ENCODE assay signal across 18 cellular contexts in the genomic region with DNA sequence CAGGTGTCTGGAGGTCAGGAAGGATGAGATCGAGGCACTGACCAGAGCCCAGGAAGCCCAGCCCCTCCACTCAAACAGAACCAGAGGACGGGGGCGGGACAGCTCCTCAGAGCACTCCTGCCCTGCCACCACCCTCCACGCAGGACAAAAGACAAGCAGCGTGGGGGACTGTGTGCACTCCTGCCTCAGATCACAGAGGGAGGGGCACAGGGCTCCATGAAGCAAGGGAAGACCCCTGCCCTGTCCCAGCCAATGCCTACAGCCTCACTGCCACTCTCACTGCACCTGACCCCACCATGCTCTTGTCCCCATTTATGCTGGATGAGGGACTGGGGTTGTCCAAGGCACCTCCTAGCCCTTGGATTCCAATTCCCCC.
DNase-seq lines count a peak whose midpoint lies in the region; ATAC-seq, FAIRE-seq and TF ChIP-seq lines count a peak whose summit lies in the region.
"Had no signal": no experiment of that assay in that cellular context is flagged by ENCODE, and none has a peak within 500 bp of the region (broad histone marks: within the 10 kb centered on the region; RNA-seq: fewer than 3 reads in every experiment).

No MANE protein-coding gene starts in this region.

- H3K36me3 Mint-ChIP-seq in CD4-positive, alpha-beta T cell (ENCODE audit: low read depth), result peaks cover 54% of the 10 kb centered on the region
- H3K36me3 Mint-ChIP-seq in activated CD4-positive, alpha-beta memory T cell treated with anti-CD3 and anti-CD28 coated beads for 36 hours, result peaks cover 42% of the 10 kb centered on the region

- TF ChIP-seq EP300 in HepG2 (IDR thresholded peaks at IDR 0.05; ENCODE audit: low read depth in 2 of 2, low read length in 2 of 2) (no peak), HepG2 (CRISPR knock-in tag; IDR thresholded peaks at IDR 0.05; ENCODE audit: borderline replicate concordance) (no peak)

- DNase-seq in CD4-positive, alpha-beta T cell, result no peak
- no peak for DNase-seq in activated CD4-positive, alpha-beta memory T cell treated with anti-CD3 and anti-CD28 coated beads for 36 hours
- DNase-seq in HepG2 (ENCODE audit: low spot score) (no peak), NCI-H748 treated with DMSO at 0.1 percent for 48 hours (lab: John Stamatoyannopoulos, UW) (no peak), NCI-H69 (lab: John Stamatoyannopoulos, UW) (no peak), kidney tubule cell (ENCODE audit: low spot score) (no peak), BE2C (no peak)
- DNase-seq: DMS79, MG63, NCI-H1930, NCI-H446 treated with DMSO at 0.1 percent for 48 hours, thyroid gland had no signal

- no peak for TF ChIP-seq RAD21 in HepG2 (CRISPR knock-in tag; IDR thresholded peaks at IDR 0.05)

- no peaks in the 10 kb centered on the region for H3K27me3 ChIP-seq in CD4-positive, alpha-beta T cell (ENCODE audit: control insufficient read depth, insufficient read depth, low read length)
- no peaks in the 10 kb centered on the region for H3K27me3 ChIP-seq in HepG2 (ENCODE audit: control insufficient read depth in 1 of 2, insufficient read depth in 2 of 2, low read length in 2 of 2)
- H3K27me3 ChIP-seq in BE2C, result no peaks in the 10 kb centered on the region
- H3K27me3 ChIP-seq: cardiac muscle cell, MG63, ovary, thyroid gland had no signal

- no peaks in the 10 kb centered on the region for H3K9me3 ChIP-seq in CD4-positive, alpha-beta T cell (ENCODE audit: control insufficient read depth, low read length)
- no peaks in the 10 kb centered on the region for H3K9me3 ChIP-seq in HepG2 (ENCODE audit: low read length)
- H3K9me3 ChIP-seq in BE2C, result no peaks in the 10 kb centered on the region
- H3K9me3 ChIP-seq: MG63, ovary, thyroid gland had no signal

- no peaks in the 10 kb centered on the region for H3K79me2 ChIP-seq in HepG2 (ENCODE audit: insufficient read depth, low read length)

- WGBS in HepG2 (ENCODE audit: low lambda C conversion rate), result 67% methylated on average over 2 of the region's 5 CpGs

- H3K4me3 Mint-ChIP-seq in CD4-positive, alpha-beta T cell, result peak overlapping the region; percentile 34
- H3K4me3 Mint-ChIP-seq in activated CD4-positive, alpha-beta memory T cell treated with anti-CD3 and anti-CD28 coated beads for 36 hours, result no peak overlapping the region
- H3K4me3 Mint-ChIP-seq: B cell had no signal

- H3K36me3 ChIP-seq in HepG2 (replicated peaks in 1 of 2; ENCODE audit: control insufficient read depth in 1 of 2, insufficient read depth in 2 of 2, low read length in 2 of 2) (peaks cover 5 to 11% of the 10 kb centered on the region in 2 experiments; a peak in 4 of 5 replicates), BE2C (peaks cover 96% of the 10 kb centered on the region)
- H3K36me3 ChIP-seq: ovary had no signal

- ATAC-seq in CD4-positive, alpha-beta T cell (ENCODE audit: poor library complexity), result no peak
- ATAC-seq in HepG2, result peak; percentile 9; the same call in 1 of the 3 replicates

- H3K27ac ChIP-seq in 22Rv1 (no peak overlapping the region), HepG2 (ENCODE audit: extremely low read length, insufficient read depth, low read length) (no peak overlapping the region)
- H3K27ac ChIP-seq in CD4-positive, alpha-beta T cell (ENCODE audit: low read depth, low read length), result no peak overlapping the region
- H3K27ac ChIP-seq: cardiac muscle cell, ovary, thyroid gland had no signal

- no peaks in the 10 kb centered on the region for H4K20me1 ChIP-seq in HepG2 (ENCODE audit: insufficient read depth, low read length)

- TF ChIP-seq CTCF in 22Rv1 (IDR thresholded peaks at IDR 0.05) (peak; percentile 19), HepG2 (CRISPR knock-in tag; IDR thresholded peaks at IDR 0.05) (no peak), BE2C (IDR thresholded peaks at IDR 0.05; ENCODE audit: low read depth, low read length) (no peak)
- TF ChIP-seq CTCF in CD4-positive, alpha-beta T cell (IDR thresholded peaks at IDR 0.05), result no peak

- no peaks in the 10 kb centered on the region for H3K27me3 Mint-ChIP-seq in CD4-positive, alpha-beta T cell
- H3K27me3 Mint-ChIP-seq in activated CD4-positive, alpha-beta memory T cell treated with anti-CD3 and anti-CD28 coated beads for 36 hours, result no peaks in the 10 kb centered on the region

- CTCF ChIA-PET in CD4-positive, alpha-beta T cell (lab: Charles Lee), result interaction anchor here (1.3 to 1.8 kb wide), 2 partner anchors 11 to 32 kb away, joined by 4 to 6 read pairs; no protein-coding TSS in a partner anchor
- CTCF ChIA-PET in activated CD4-positive, alpha-beta memory T cell treated with anti-CD3 and anti-CD28 coated beads for 36 hours (lab: Charles Lee), result interaction anchor here (1.0 to 6.5 kb wide), 8 partner anchors 10 to 217 kb away, joined by 3 to 104 read pairs (median 6); no protein-coding TSS in a partner anchor
- CTCF ChIA-PET in HepG2 (lab: Yijun Ruan, JAX; ENCODE audit: low intra/inter-chr PET ratio, low total read pairs), result interaction anchor here (0.8 to 2.2 kb wide), 4 partner anchors 9 to 216 kb away, joined by 3 to 11 read pairs (median 4); no protein-coding TSS in a partner anchor

- no peak overlapping the region for H3K4me3 ChIP-seq in HepG2 (replicated peaks in 1 of 3; ENCODE audit: insufficient read depth in 1 of 3, low read depth in 2 of 3, low read length in 3 of 3)
- H3K4me3 ChIP-seq in BE2C (ENCODE audit: low read depth, low read length), result no peak overlapping the region
- H3K4me3 ChIP-seq: cardiac muscle cell, MG63, ovary, thyroid gland had no signal

- FAIRE-seq in HepG2 (lab: Jason Lieb, UNC), result no peak
- FAIRE-seq: keratinocyte, TTC549 had no signal

- no peak overlapping the region for H3K9ac ChIP-seq in HepG2 (ENCODE audit: insufficient read depth, low read depth, low read length)

- intact Hi-C loops in CD4-positive, alpha-beta T cell (cut with DNase I, micrococcal nuclease), result no loop called here
- intact Hi-C loops in activated CD4-positive, alpha-beta memory T cell treated with anti-CD3 and anti-CD28 coated beads for 36 hours (cut with micrococcal nuclease), result loop anchor here (1.0 kb wide), 2 partner anchors 10 to 32 kb away; no protein-coding TSS in a partner anchor
- intact Hi-C loops in HepG2 (cut with micrococcal nuclease; ENCODE audit: unreplicated experiment), result loop anchor here (1.0 to 5.0 kb wide), 2 partner anchors 32 to 217 kb away; no protein-coding TSS in a partner anchor

- H3K9me3 Mint-ChIP-seq in CD4-positive, alpha-beta T cell, result no peaks in the 10 kb centered on the region
- no peaks in the 10 kb centered on the region for H3K9me3 Mint-ChIP-seq in activated CD4-positive, alpha-beta memory T cell treated with anti-CD3 and anti-CD28 coated beads for 36 hours

- no peak for TF ChIP-seq POLR2A in HepG2 (IDR thresholded peaks at IDR 0.05; ENCODE audit: insufficient read depth in 1 of 2, low read depth in 2 of 2, low read length in 2 of 2)

- H2AFZ ChIP-seq in HepG2 (ENCODE audit: low read length), result no peak overlapping the region

- in situ Hi-C loops in HepG2 (cut with HindIII; ENCODE audit: extremely low pct_ligation_motif_present, low pct_unique_long_range_greater_than_20kb), result no loop called here

- H3K4me1 ChIP-seq in HepG2 (ENCODE audit: insufficient read depth, low read length) (peaks cover 88% of the 10 kb centered on the region), BE2C (peaks cover 9% of the 10 kb centered on the region)

- peak overlapping the region; percentile 56 for H3K27ac Mint-ChIP-seq in CD4-positive, alpha-beta T cell
- peak overlapping the region; percentile 78 for H3K27ac Mint-ChIP-seq in activated CD4-positive, alpha-beta memory T cell treated with anti-CD3 and anti-CD28 coated beads for 36 hours

- POLR2A ChIA-PET in CD4-positive, alpha-beta T cell (lab: Charles Lee), result no interaction called here
- POLR2A ChIA-PET in activated CD4-positive, alpha-beta memory T cell treated with anti-CD3 and anti-CD28 coated beads for 36 hours (lab: Charles Lee), result no interaction called here
- POLR2A ChIA-PET in HepG2 (lab: Yijun Ruan, JAX), result interaction anchor here (0.8 to 1.0 kb wide), 2 partner anchors 21 to 32 kb away, joined by 3 to 5 read pairs; no protein-coding TSS in a partner anchor

- BruUV-seq in HepG2 (replicated peaks; lab: Mats Ljungman, UMichigan), result no TSS peak

- H3K4me2 ChIP-seq in HepG2 (ENCODE audit: low read depth, low read length), result no peak overlapping the region

- peaks cover 22% of the 10 kb centered on the region for H3K4me1 Mint-ChIP-seq in CD4-positive, alpha-beta T cell (ENCODE audit: low read depth)
- H3K4me1 Mint-ChIP-seq in activated CD4-positive, alpha-beta memory T cell treated with anti-CD3 and anti-CD28 coated beads for 36 hours (ENCODE audit: low read depth), result peaks cover 27% of the 10 kb centered on the region
- H3K4me1 Mint-ChIP-seq: B cell had no signal

TF ChIP-seq in HepG2, 621 proteins besides CTCF, POLR2A, EP300 and RAD21:
- TF ChIP-seq RFXAP (CRISPR knock-in tag; IDR thresholded peaks at IDR 0.05; ENCODE audit: borderline replicate concordance) (no peak), FUBP1 (CRISPR knock-in tag; IDR thresholded peaks at IDR 0.05; ENCODE audit: borderline replicate concordance) (no peak)

Comparison
In these comparisons a context has a peak if more than half of its experiments do, and no peak if none do; other contexts are left out.
1. intact Hi-C loops: an anchor here in activated CD4-positive, alpha-beta memory T cell treated with anti-CD3 and anti-CD28 coated beads for 36 hours (1.0 kb wide) and HepG2 (1.0 to 5.0 kb wide); none called in CD4-positive, alpha-beta T cell.